8 cellular contexts compared by ENCODE assay signal in the genomic region with DNA sequence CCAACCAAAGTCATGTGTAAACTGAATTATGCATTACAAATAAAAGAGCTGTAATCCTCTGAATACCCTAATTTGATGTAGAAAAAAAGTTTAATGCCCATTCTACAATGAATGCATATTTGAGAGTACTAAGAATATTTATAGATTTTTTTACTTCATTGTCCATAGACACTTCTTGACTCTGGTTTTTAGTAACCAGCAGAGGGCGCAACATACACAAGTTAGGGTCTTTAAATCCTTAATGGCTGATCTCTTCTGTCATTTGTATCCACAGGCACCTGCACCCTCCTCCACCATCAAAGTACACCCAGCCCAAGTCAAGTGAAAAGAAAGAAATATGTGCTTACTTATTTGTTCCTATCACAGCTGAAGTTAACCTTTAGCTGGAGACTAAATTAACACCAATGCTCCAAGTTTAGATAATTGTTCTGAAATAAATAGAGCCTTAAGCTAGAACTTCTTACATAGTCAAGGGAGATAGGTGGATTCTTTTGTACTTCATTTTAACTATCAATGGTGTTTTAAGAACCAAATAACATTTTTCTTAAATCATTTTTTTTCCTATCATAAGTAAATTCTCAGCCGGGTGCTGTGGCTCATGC.
DNase-seq lines count a peak whose midpoint lies in the region; ATAC-seq and TF ChIP-seq lines count a peak whose summit lies in the region.

No MANE protein-coding gene starts in this region.

- CTCF ChIA-PET in PC-9 (lab: Charles Lee) = interaction anchor here (0.6 to 2.2 kb wide), 5 partner anchors 465 to 740 kb away, joined by 3 to 7 read pairs (median 3); no protein-coding TSS in a partner anchor

- H2AK5ac ChIP-seq in trophoblast cell (ENCODE audit: low read length) = no peak overlapping the region

- H3K9me3 ChIP-seq in PC-9 (ENCODE audit: insufficient read depth, low read depth) (no peaks in the 10 kb centered on the region), trophoblast cell (ENCODE audit: insufficient read depth, low read depth, low read length) (no peaks in the 10 kb centered on the region)

- H2BK120ac ChIP-seq in trophoblast cell (ENCODE audit: insufficient read depth, low read length, poor library complexity) = no peak overlapping the region

- no peak overlapping the region for H4K91ac ChIP-seq in trophoblast cell (ENCODE audit: low read depth, low read length)

- H4K12ac ChIP-seq in trophoblast cell (ENCODE audit: low read depth, low read length) = no peak overlapping the region

- ATAC-seq in GM21423 (IDR thresholded peaks at IDR 0.05; ENCODE audit: unreplicated experiment) = peak; percentile 83

- H3K9me2 ChIP-seq in PC-9 (ENCODE audit: insufficient read depth) = no peaks in the 10 kb centered on the region

- H3F3A ChIP-seq in PC-9 (ENCODE audit: insufficient read depth, low read depth) = no peaks in the 10 kb centered on the region

- no peak overlapping the region for H3K14ac ChIP-seq in trophoblast cell (ENCODE audit: low read length)

- no peak overlapping the region for H3K18ac ChIP-seq in trophoblast cell (ENCODE audit: low read length)

- H3K4me1 ChIP-seq in PC-9 (replicated peaks; ENCODE audit: insufficient read depth) = no peaks in the 10 kb centered on the region
- no peaks in the 10 kb centered on the region for H3K4me1 ChIP-seq in trophoblast cell (ENCODE audit: control insufficient read depth in 1 of 2, insufficient read depth in 2 of 2, low read length in 2 of 2)

- no peak overlapping the region for H4K8ac ChIP-seq in trophoblast cell (ENCODE audit: low read depth, low read length)

- no peak overlapping the region for H3K23ac ChIP-seq in trophoblast cell (ENCODE audit: low read length)

- POLR2A ChIA-PET in PC-9 (lab: Charles Lee; ENCODE audit: unreplicated experiment) = no interaction called here

- no CpG with 5 or more reads among the region's 2 CpGs for WGBS in trophoblast cell (ENCODE audit: extremely low coverage, insufficient coverage, insufficient read length)

- no peaks in the 10 kb centered on the region for H3K36me3 ChIP-seq in PC-9 (ENCODE audit: low read depth)
- H3K36me3 ChIP-seq in trophoblast cell (ENCODE audit: control insufficient read depth in 1 of 2, insufficient read depth in 2 of 2, low read length in 2 of 2) = no peaks in the 10 kb centered on the region

- TF ChIP-seq CTCF in PC-9 (conservative IDR thresholded peaks at IDR 0.05) (peak; percentile 96), fibroblast of villous mesenchyme (IDR thresholded peaks at IDR 0.05; ENCODE audit: insufficient read depth, low read depth, low read length) (peak; percentile 72)

- H4K20me1 ChIP-seq in PC-9 (ENCODE audit: insufficient read depth) = no peaks in the 10 kb centered on the region

- no peak overlapping the region for H3K9ac ChIP-seq in trophoblast cell (ENCODE audit: low read length)

- no peaks in the 10 kb centered on the region for H3K27me3 ChIP-seq in PC-9 (ENCODE audit: insufficient read depth, low read depth)
- H3K27me3 ChIP-seq in trophoblast cell (ENCODE audit: insufficient read depth, low read length) = no peaks in the 10 kb centered on the region

- BruUV-seq in PC-9 (replicated peaks; lab: Mats Ljungman, UMichigan) = no TSS peak

- no peak overlapping the region for H3K27ac ChIP-seq in PC-9
- no peak overlapping the region for H3K27ac ChIP-seq in trophoblast cell (ENCODE audit: low read depth, low read length)

- no peak overlapping the region for H3K4ac ChIP-seq in trophoblast cell (ENCODE audit: low read depth, low read length)

- intact Hi-C loops in PC-9 (cut with micrococcal nuclease; ENCODE audit: unreplicated experiment) = loop anchor here (1.0 to 10.0 kb wide), 11 partner anchors 235 to 930 kb away; a partner anchor contains a TSS

- DNase-seq in DMS 273 (lab: John Stamatoyannopoulos, UW; ENCODE audit: unreplicated experiment) (peak; percentile 83), HT1080 (ENCODE audit: low read depth) (peak; percentile 53), PC-9 (peak; percentile 56 to 66), fibroblast of villous mesenchyme (ENCODE audit: low read depth) (peak; percentile 81), trophoblast cell (peak; percentile 57 to 88), cortex of kidney (lab: John Stamatoyannopoulos, UW) (no peak)
- peak; percentile 36 to 37 for DNase-seq in activated T-cell treated with anti-CD3 and anti-CD28 coated beads, Interleukin-2, amount 50 U/mL, for 48 hours

- H3K4me3 ChIP-seq in PC-9 (no peak overlapping the region), fibroblast of villous mesenchyme (ENCODE audit: low read depth, low read length) (no peak overlapping the region), trophoblast cell (ENCODE audit: low read depth, low read length) (no peak overlapping the region)

- H3K79me1 ChIP-seq in trophoblast cell (ENCODE audit: low read length) = no peaks in the 10 kb centered on the region

- no peak overlapping the region for H3K4me2 ChIP-seq in PC-9
- H3K4me2 ChIP-seq in trophoblast cell (ENCODE audit: low read length) = no peak overlapping the region

- H2AFZ ChIP-seq in PC-9 = no peak overlapping the region
- no peak overlapping the region for H2AFZ ChIP-seq in trophoblast cell (ENCODE audit: insufficient read depth, low read length, poor library complexity)

- no peaks in the 10 kb centered on the region for H3K79me2 ChIP-seq in PC-9 (ENCODE audit: low read depth)
- no peaks in the 10 kb centered on the region for H3K79me2 ChIP-seq in trophoblast cell (ENCODE audit: control insufficient read depth, insufficient read depth, low read length, poor library complexity)

- no peak overlapping the region for H2BK12ac ChIP-seq in trophoblast cell (ENCODE audit: low read length)

- no peak overlapping the region for H2BK5ac ChIP-seq in trophoblast cell (ENCODE audit: low read depth, low read length, poor library complexity)
